In genomic region chr2:73289304-73289703, GRCh38 we compare ENCODE assay signal across 20 cellular contexts. TPM values are rescaled to one million over a fixed set of nuclear protein-coding genes. Genes with fewer than 3 reads are reported as not detected.
"Had no signal": no experiment of that assay in that cellular context is flagged by ENCODE, and none has a peak within 500 bp of the region (broad histone marks: within the 10 kb centered on the region; RNA-seq: fewer than 3 reads in every experiment).

No MANE protein-coding gene starts in this region.

- ATAC-seq: activated CD8-positive, alpha-beta memory T cell treated with anti-CD3 and anti-CD28 coated beads, Interleukin-2, amount 10 ng/mL, durations not matched to agents 7 days and 5 days; activated naive CD4-positive, alpha-beta T cell treated with anti-CD3 and anti-CD28 coated beads, Interleukin-2, amount 50 U/mL, for 72 hours; body of pancreas; gastroesophageal sphincter; left lung; natural killer cell treated with Interleukin-12 subunit alpha and Interleukin-12 subunit beta and Interleukin-15 and Interleukin-18, amount 100 ng/mL, for 72 hours had no signal

- H3K9me3 Mint-ChIP-seq: activated naive CD4-positive, alpha-beta T cell treated with anti-CD3 and anti-CD28 coated beads, Interleukin-2, amount 50 U/mL, for 72 hours; activated T-cell treated with anti-CD3 and anti-CD28 coated beads, Interleukin-2, amount 50 U/mL, for 24 hours; memory B cell; natural killer cell treated with Interleukin-12 subunit alpha and Interleukin-12 subunit beta and Interleukin-15 and Interleukin-18, amount 100 ng/mL, for 72 hours; stimulated activated naive CD8-positive, alpha-beta T cell treated with anti-CD3 and anti-CD28 coated beads, Interleukin-15, Interleukin-2, amounts not matched to agents 100 ng/mL and 50 ng/mL, for 24 hours had no signal

- H3K27ac Mint-ChIP-seq: activated CD8-positive, alpha-beta memory T cell treated with anti-CD3 and anti-CD28 coated beads, Interleukin-2, amount 10 ng/mL, durations not matched to agents 7 days and 5 days; activated naive CD4-positive, alpha-beta T cell treated with anti-CD3 and anti-CD28 coated beads, Interleukin-2, amount 50 U/mL, for 72 hours; activated T-cell treated with anti-CD3 and anti-CD28 coated beads, Interleukin-2, amount 50 U/mL, for 24 hours; memory B cell; natural killer cell treated with Interleukin-12 subunit alpha and Interleukin-12 subunit beta and Interleukin-15 and Interleukin-18, amount 100 ng/mL, for 72 hours; stimulated activated naive CD8-positive, alpha-beta T cell treated with anti-CD3 and anti-CD28 coated beads, Interleukin-15, Interleukin-2, amounts not matched to agents 100 ng/mL and 50 ng/mL, for 24 hours had no signal

- H3K9me3 ChIP-seq: body of pancreas, gastroesophageal sphincter, left lung, ovary had no signal

- H3K4me3 Mint-ChIP-seq: activated CD8-positive, alpha-beta memory T cell treated with anti-CD3 and anti-CD28 coated beads, Interleukin-2, amount 10 ng/mL, durations not matched to agents 7 days and 5 days; activated T-cell treated with anti-CD3 and anti-CD28 coated beads, Interleukin-2, amount 50 U/mL, for 24 hours; memory B cell; natural killer cell treated with Interleukin-12 subunit alpha and Interleukin-12 subunit beta and Interleukin-15 and Interleukin-18, amount 100 ng/mL, for 72 hours; stimulated activated naive CD8-positive, alpha-beta T cell treated with anti-CD3 and anti-CD28 coated beads, Interleukin-15, Interleukin-2, amounts not matched to agents 100 ng/mL and 50 ng/mL, for 24 hours had no signal

- H3K36me3 Mint-ChIP-seq: activated CD8-positive, alpha-beta memory T cell treated with anti-CD3 and anti-CD28 coated beads, Interleukin-2, amount 10 ng/mL, durations not matched to agents 7 days and 5 days; memory B cell; natural killer cell treated with Interleukin-12 subunit alpha and Interleukin-12 subunit beta and Interleukin-15 and Interleukin-18, amount 100 ng/mL, for 72 hours had no signal

- H3K27ac ChIP-seq: body of pancreas, epithelial cell of prostate, gastroesophageal sphincter, left lung, ovary had no signal

- DNase-seq: activated CD4-positive, alpha-beta T cell treated with anti-CD3 and anti-CD28 coated beads for 1 hour; activated CD4-positive, alpha-beta T cell treated with anti-CD3 and anti-CD28 coated beads, Interleukin-2, amount 50 U/mL, for 48 hours; activated CD8-positive, alpha-beta memory T cell treated with anti-CD3 and anti-CD28 coated beads, Interleukin-2, amount 10 ng/mL, durations not matched to agents 7 days and 5 days; activated effector memory CD4-positive, alpha-beta T cell treated with Interleukin-2 at 50 U/mL for 16 hours; activated T-cell treated with anti-CD3 and anti-CD28 coated beads, Interleukin-2, amount 50 U/mL, for 24 hours; amniotic stem cell; body of pancreas; central memory CD4-positive, alpha-beta T cell; cortex of kidney; effector memory CD4-positive, alpha-beta T cell; left lung; ovary; stimulated activated CD4-positive, alpha-beta T cell treated with anti-CD3 and anti-CD28 coated beads, Interleukin-2, amount 100 ng/mL, for 48 hours had no signal

- H3K4me3 ChIP-seq: body of pancreas, gastroesophageal sphincter, left lung, ovary had no signal

RNA-seq across cellular contexts. Expression of gene EGR4, which starts 4.0 kb away (rescaled TPM):
- polyA plus RNA-seq: keratinocyte had no signal
